Comparison of ENCODE assay signal across 1 cellular context in the genomic region with DNA sequence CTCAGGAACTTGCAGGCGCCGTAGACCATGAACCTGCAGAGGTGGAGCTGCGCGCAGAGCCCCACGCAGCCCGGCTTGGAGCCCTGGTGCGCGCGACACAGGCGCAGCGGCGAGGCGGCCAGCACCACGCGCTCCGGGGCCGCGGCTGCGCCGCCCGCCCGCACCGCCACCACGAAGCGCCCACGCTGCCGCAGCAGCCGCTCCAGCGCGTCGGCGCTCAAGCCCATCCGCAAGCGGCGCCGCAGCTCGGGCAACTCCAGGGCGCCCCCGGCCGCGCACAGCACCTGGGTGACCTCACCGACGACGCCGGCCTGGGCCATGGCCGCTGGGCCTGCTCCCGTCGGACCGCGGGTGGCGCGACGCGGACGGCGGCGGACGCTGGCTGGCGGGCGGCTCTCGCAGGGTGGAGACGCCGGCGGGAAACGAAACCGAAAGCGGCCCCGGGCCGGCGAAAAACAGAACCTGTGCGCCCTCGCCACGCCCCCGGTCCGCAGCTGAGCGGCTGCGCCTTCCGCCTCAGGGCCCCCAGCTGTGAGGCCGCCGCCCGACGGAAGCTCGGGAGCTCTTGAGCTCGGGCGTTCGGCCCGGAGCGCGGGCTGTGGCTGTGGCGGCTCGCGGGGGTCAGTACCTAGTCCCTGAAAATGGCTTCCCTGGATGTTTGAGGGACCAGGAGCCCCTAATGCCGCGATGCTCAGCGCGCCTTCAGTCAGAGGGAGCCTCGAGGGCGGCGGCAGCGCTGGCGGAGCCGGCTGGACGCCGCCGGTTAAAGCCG.
A peak's percentile ranks its signal among the peaks of the same experiment; 100 is the strongest.
TF ChIP-seq lines count a peak whose summit lies in the region.

PARP12 (minus strand) TSS at position 424 of the 772 bp plus-strand sequence; CDS start at position 320, 104 bp downstream.

TF ChIP-seq in HepG2, 621 proteins besides CTCF, POLR2A, EP300 and RAD21 (continued from another document and continues in another):
- peak; percentile 91 for TF ChIP-seq ZNF142 (CRISPR knock-in tag; IDR thresholded peaks at IDR 0.05)
- TF ChIP-seq CHD4 (IDR thresholded peaks at IDR 0.05; ENCODE audit: borderline replicate concordance, low read length): no peak
- TF ChIP-seq ZXDC (CRISPR knock-in tag; IDR thresholded peaks at IDR 0.05): no peak
- peak; percentile 92 for TF ChIP-seq KMT2B (CRISPR knock-in tag; IDR thresholded peaks at IDR 0.05)
- TF ChIP-seq NR2F1 (CRISPR knock-in tag; IDR thresholded peaks at IDR 0.05): no peak
- peak; percentile 79 for TF ChIP-seq RBFOX2 (IDR thresholded peaks at IDR 0.05; ENCODE audit: low read depth, low read length)
- no peak for TF ChIP-seq AGO2 (optimal IDR thresholded peaks at IDR 0.05; ENCODE audit: low read depth, low read length)
- TF ChIP-seq ZNF816 (CRISPR knock-in tag; IDR thresholded peaks at IDR 0.05; ENCODE audit: borderline replicate concordance): peak; percentile 77; the same call in 1 of the 2 replicates
- TF ChIP-seq ZSCAN31 (CRISPR knock-in tag; IDR thresholded peaks at IDR 0.05; ENCODE audit: low read depth): no peak
- TF ChIP-seq SOX6 (IDR thresholded peaks at IDR 0.05): no peak
- peak; percentile 57 for TF ChIP-seq SOX6 (CRISPR knock-in tag; IDR thresholded peaks at IDR 0.05)
- no peak for TF ChIP-seq ZNF350 (CRISPR knock-in tag; IDR thresholded peaks at IDR 0.05; ENCODE audit: borderline replicate concordance, low read depth)
- TF ChIP-seq MZF1 (CRISPR knock-in tag; IDR thresholded peaks at IDR 0.05; ENCODE audit: borderline replicate concordance): no peak
- no peak for TF ChIP-seq PRPF4 (IDR thresholded peaks at IDR 0.05; ENCODE audit: low read depth, low read length, poor library complexity, severe bottlenecking)
- TF ChIP-seq IRF1 (CRISPR knock-in tag; IDR thresholded peaks at IDR 0.05; ENCODE audit: low read depth): peak; percentile 100
- TF ChIP-seq ARID5B (CRISPR knock-in tag; IDR thresholded peaks at IDR 0.05): peak; percentile 57; the same call in 1 of the 2 replicates
- TF ChIP-seq, protein P1, sequence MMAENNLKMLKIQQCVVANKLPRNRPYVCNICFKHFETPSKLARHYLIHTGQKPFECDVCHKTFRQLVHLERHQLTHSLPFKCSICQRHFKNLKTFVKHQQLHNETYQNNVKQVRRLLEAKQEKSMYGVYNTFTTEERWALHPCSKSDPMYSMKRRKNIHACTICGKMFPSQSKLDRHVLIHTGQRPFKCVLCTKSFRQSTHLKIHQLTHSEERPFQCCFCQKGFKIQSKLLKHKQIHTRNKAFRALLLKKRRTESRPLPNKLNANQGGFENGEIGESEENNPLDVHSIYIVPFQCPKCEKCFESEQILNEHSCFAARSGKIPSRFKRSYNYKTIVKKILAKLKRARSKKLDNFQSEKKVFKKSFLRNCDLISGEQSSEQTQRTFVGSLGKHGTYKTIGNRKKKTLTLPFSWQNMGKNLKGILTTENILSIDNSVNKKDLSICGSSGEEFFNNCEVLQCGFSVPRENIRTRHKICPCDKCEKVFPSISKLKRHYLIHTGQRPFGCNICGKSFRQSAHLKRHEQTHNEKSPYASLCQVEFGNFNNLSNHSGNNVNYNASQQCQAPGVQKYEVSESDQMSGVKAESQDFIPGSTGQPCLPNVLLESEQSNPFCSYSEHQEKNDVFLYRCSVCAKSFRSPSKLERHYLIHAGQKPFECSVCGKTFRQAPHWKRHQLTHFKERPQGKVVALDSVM (CRISPR knock-in tag; IDR thresholded peaks at IDR 0.05): 0 out of 2 replicates have a peak, but pooled peaks have one; percentile 31
- TF ChIP-seq FOXM1 (CRISPR knock-in tag; IDR thresholded peaks at IDR 0.05): no peak
- no peak for TF ChIP-seq RCOR2 (CRISPR knock-in tag; IDR thresholded peaks at IDR 0.05)
- TF ChIP-seq TRIM22 (IDR thresholded peaks at IDR 0.05): no peak
- no peak; the same call in 1 of the 2 replicates for TF ChIP-seq ZNF121 (CRISPR knock-in tag; IDR thresholded peaks at IDR 0.05)
- TF ChIP-seq PCBP2 (optimal IDR thresholded peaks at IDR 0.05; ENCODE audit: low read depth, low read length, poor library complexity, severe bottlenecking): no peak
- no peak for TF ChIP-seq ARID2 (CRISPR knock-in tag; IDR thresholded peaks at IDR 0.05; ENCODE audit: borderline replicate concordance)
- TF ChIP-seq ZNF629 (CRISPR knock-in tag; conservative IDR thresholded peaks at IDR 0.05): no peak
- TF ChIP-seq KDM4B (CRISPR knock-in tag; IDR thresholded peaks at IDR 0.05): no peak
- TF ChIP-seq, protein P2, sequence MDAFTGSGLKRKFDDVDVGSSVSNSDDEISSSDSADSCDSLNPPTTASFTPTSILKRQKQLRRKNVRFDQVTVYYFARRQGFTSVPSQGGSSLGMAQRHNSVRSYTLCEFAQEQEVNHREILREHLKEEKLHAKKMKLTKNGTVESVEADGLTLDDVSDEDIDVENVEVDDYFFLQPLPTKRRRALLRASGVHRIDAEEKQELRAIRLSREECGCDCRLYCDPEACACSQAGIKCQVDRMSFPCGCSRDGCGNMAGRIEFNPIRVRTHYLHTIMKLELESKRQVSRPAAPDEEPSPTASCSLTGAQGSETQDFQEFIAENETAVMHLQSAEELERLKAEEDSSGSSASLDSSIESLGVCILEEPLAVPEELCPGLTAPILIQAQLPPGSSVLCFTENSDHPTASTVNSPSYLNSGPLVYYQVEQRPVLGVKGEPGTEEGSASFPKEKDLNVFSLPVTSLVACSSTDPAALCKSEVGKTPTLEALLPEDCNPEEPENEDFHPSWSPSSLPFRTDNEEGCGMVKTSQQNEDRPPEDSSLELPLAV (CRISPR knock-in tag; conservative IDR thresholded peaks at IDR 0.05; ENCODE audit: low read depth): no peak
- TF ChIP-seq SSRP1 (CRISPR knock-in tag; IDR thresholded peaks at IDR 0.05): no peak
- TF ChIP-seq FOXP1 (IDR thresholded peaks at IDR 0.05): no peak
- TF ChIP-seq FOXP1 (CRISPR knock-in tag; IDR thresholded peaks at IDR 0.05): no peak
- TF ChIP-seq HMG20A (CRISPR knock-in tag; IDR thresholded peaks at IDR 0.05; ENCODE audit: borderline replicate concordance): no peak
- TF ChIP-seq FOXA1 (IDR thresholded peaks at IDR 0.05): no peak
- TF ChIP-seq FOXA1 (CRISPR knock-in tag; IDR thresholded peaks at IDR 0.05): no peak
- no peak for TF ChIP-seq GTF2F1 (IDR thresholded peaks at IDR 0.05; ENCODE audit: low read length)
- no peak for TF ChIP-seq CC2D1A (CRISPR knock-in tag; IDR thresholded peaks at IDR 0.05)
